Comparison of ENCODE assay signal across 21 cellular contexts in the genomic region with DNA sequence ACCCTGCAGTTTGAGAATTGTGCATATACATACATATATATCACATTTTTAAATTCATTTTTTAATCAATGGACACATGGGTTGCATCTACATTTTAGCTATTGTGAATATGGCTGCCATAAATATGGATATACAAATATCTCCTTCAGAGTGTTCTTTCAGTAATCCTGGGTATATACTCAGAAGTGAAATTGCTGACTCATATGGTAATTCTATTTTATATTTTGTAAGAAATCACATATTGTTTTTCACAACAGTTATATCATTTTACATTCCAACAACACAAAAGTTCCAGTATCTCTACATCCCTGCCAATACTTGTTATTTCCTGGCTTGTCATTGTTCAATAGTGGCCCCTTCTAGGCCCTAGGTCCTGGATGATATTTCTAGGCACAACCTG. TPM values are rescaled to one million over a fixed set of nuclear protein-coding genes. Genes with fewer than 3 reads are reported as not detected.
DNase-seq lines count a peak whose midpoint lies in the region; ATAC-seq, FAIRE-seq and TF ChIP-seq lines count a peak whose summit lies in the region.
"Had no signal": no experiment of that assay in that cellular context is flagged by ENCODE, and none has a peak within 500 bp of the region (broad histone marks: within the 10 kb centered on the region; RNA-seq: fewer than 3 reads in every experiment).

No MANE protein-coding gene starts in this region.

- no peak overlapping the region for H2BK5ac ChIP-seq in trophoblast cell (ENCODE audit: low read depth, low read length, poor library complexity)

- H3K4me3 ChIP-seq in A549 (no peak overlapping the region), OCI-LY3 (ENCODE audit: low read length) (0 out of 2 replicates have a peak overlapping the region, but pooled peaks have one; percentile 17), trophoblast cell (ENCODE audit: low read depth, low read length) (no peak overlapping the region)
- H3K4me3 ChIP-seq: GM23248 had no signal

- H2AFZ ChIP-seq in OCI-LY3 (ENCODE audit: low read depth, low read length) (no peak overlapping the region), trophoblast cell (ENCODE audit: insufficient read depth, low read length, poor library complexity) (no peak overlapping the region)
- H2AFZ ChIP-seq: GM23248 had no signal

- H3K9ac ChIP-seq in OCI-LY3 (ENCODE audit: low read length) (no peak overlapping the region), trophoblast cell (ENCODE audit: low read length) (no peak overlapping the region)
- H3K9ac ChIP-seq: GM23248 had no signal

- ATAC-seq in A549 (no peak), GM21528 (IDR thresholded peaks at IDR 0.05; ENCODE audit: low FRiP score, unreplicated experiment) (peak; percentile 7), GM21423 (IDR thresholded peaks at IDR 0.05; ENCODE audit: unreplicated experiment) (no peak)
- no peak for ATAC-seq in activated naive CD4-positive, alpha-beta T cell treated with anti-CD3 and anti-CD28 coated beads, Interleukin-2, amount 50 U/mL, for 72 hours
- ATAC-seq: CD8-positive, alpha-beta T cell had no signal

- intact Hi-C loops in activated T-helper 1 cell treated with anti-CD3 and anti-CD28 coated beads, Interleukin-12 subunit alpha, Interleukin-12 subunit beta, Interleukin-2, Interleukin-4 antibody, amounts not matched to agents 30 ng/mL and 10 ng/mL and 1 ng/mL, durations not matched to agents 14 hours and 24 hours and 36 hours (cut with micrococcal nuclease): no loop called here

- peaks cover 22% of the 10 kb centered on the region for H3K4me1 Mint-ChIP-seq in activated T-helper 1 cell treated with anti-CD3 and anti-CD28 coated beads, Interleukin-12 subunit alpha, Interleukin-12 subunit beta, Interleukin-2, Interleukin-4 antibody, amounts not matched to agents 30 ng/mL and 10 ng/mL and 1 ng/mL, durations not matched to agents 14 hours and 24 hours and 36 hours (ENCODE audit: low read depth)

- H2AK5ac ChIP-seq in trophoblast cell (ENCODE audit: low read length): no peak overlapping the region

- H3K79me1 ChIP-seq in trophoblast cell (ENCODE audit: low read length): no peaks in the 10 kb centered on the region

- H4K91ac ChIP-seq in trophoblast cell (ENCODE audit: low read depth, low read length): peak overlapping the region; percentile 14

- POLR2A ChIA-PET in A549 (lab: Yijun Ruan, JAX): no interaction called here

- H2BK12ac ChIP-seq in trophoblast cell (ENCODE audit: low read length): no peak overlapping the region

- H3K23ac ChIP-seq in trophoblast cell (ENCODE audit: low read length): no peak overlapping the region

- H3K36me3 ChIP-seq in OCI-LY3 (replicated peaks; ENCODE audit: low read depth, low read length) (no peaks in the 10 kb centered on the region), trophoblast cell (ENCODE audit: control insufficient read depth in 1 of 2, insufficient read depth in 2 of 2, low read length in 2 of 2) (no peaks in the 10 kb centered on the region)

- no peak overlapping the region for H4K8ac ChIP-seq in trophoblast cell (ENCODE audit: low read depth, low read length)

- no peaks in the 10 kb centered on the region for H4K20me1 ChIP-seq in OCI-LY3 (ENCODE audit: insufficient read depth, low read length)

- H3K27me3 Mint-ChIP-seq in activated T-helper 1 cell treated with anti-CD3 and anti-CD28 coated beads, Interleukin-12 subunit alpha, Interleukin-12 subunit beta, Interleukin-2, Interleukin-4 antibody, amounts not matched to agents 30 ng/mL and 10 ng/mL and 1 ng/mL, durations not matched to agents 14 hours and 24 hours and 36 hours (ENCODE audit: insufficient read depth): no peaks in the 10 kb centered on the region

- DNase-seq in A549 (ENCODE audit: low read depth in 1 of 2, low spot score in 1 of 2) (no peak), trophoblast cell (no peak)
- DNase-seq in activated T-helper 1 cell treated with anti-CD3 and anti-CD28 coated beads, Interleukin-12 subunit alpha, Interleukin-12 subunit beta, Interleukin-2, Interleukin-4 antibody, amounts not matched to agents 30 ng/mL and 10 ng/mL and 1 ng/mL, durations not matched to agents 14 hours and 24 hours and 36 hours (ENCODE audit: low spot score): no peak
- DNase-seq in activated naive CD4-positive, alpha-beta T cell treated with anti-CD3 and anti-CD28 coated beads, Interleukin-2, amount 50 U/mL, for 72 hours (ENCODE audit: low spot score in 2 of 2): no peak
- DNase-seq: 8988T; C1 segment of cervical spinal cord; Caco-2; CD4-positive, CD25-positive, alpha-beta regulatory T cell; CD8-positive, alpha-beta T cell; DMS153; DND-41; GM23248; H7; HCEC 1CT had no signal

- no peak for FAIRE-seq in A549 (lab: Jason Lieb, UNC)
- FAIRE-seq: G401.6, H1 had no signal

- H3K18ac ChIP-seq in trophoblast cell (ENCODE audit: low read length): no peak overlapping the region

- no peak overlapping the region for H3K4me3 Mint-ChIP-seq in activated T-helper 1 cell treated with anti-CD3 and anti-CD28 coated beads, Interleukin-12 subunit alpha, Interleukin-12 subunit beta, Interleukin-2, Interleukin-4 antibody, amounts not matched to agents 30 ng/mL and 10 ng/mL and 1 ng/mL, durations not matched to agents 14 hours and 24 hours and 36 hours
- H3K4me3 Mint-ChIP-seq: CD4-positive, CD25-positive, alpha-beta regulatory T cell; CD8-positive, alpha-beta T cell had no signal

- TF ChIP-seq POLR2A in A549 (IDR thresholded peaks at IDR 0.05; ENCODE audit: low read length): no peak

- CTCF ChIA-PET in A549 (lab: Yijun Ruan, JAX): no interaction called here

- H3K79me2 ChIP-seq in OCI-LY3 (ENCODE audit: low read length) (no peaks in the 10 kb centered on the region), trophoblast cell (ENCODE audit: control insufficient read depth, insufficient read depth, low read length, poor library complexity) (no peaks in the 10 kb centered on the region)

- no peak overlapping the region for H3K27ac Mint-ChIP-seq in activated T-helper 1 cell treated with anti-CD3 and anti-CD28 coated beads, Interleukin-12 subunit alpha, Interleukin-12 subunit beta, Interleukin-2, Interleukin-4 antibody, amounts not matched to agents 30 ng/mL and 10 ng/mL and 1 ng/mL, durations not matched to agents 14 hours and 24 hours and 36 hours
- H3K27ac Mint-ChIP-seq in activated naive CD4-positive, alpha-beta T cell treated with anti-CD3 and anti-CD28 coated beads, Interleukin-2, amount 50 U/mL, for 72 hours: no peak overlapping the region
- H3K27ac Mint-ChIP-seq: CD4-positive, CD25-positive, alpha-beta regulatory T cell; CD8-positive, alpha-beta T cell had no signal

- no peak for TF ChIP-seq EP300 in A549 (IDR thresholded peaks at IDR 0.05)

- no peak overlapping the region for H4K12ac ChIP-seq in trophoblast cell (ENCODE audit: low read depth, low read length)

- H3K27ac ChIP-seq in A549 (no peak overlapping the region), OCI-LY3 (ENCODE audit: low read length) (peak overlapping the region; percentile 16; the same call in 1 of the 2 replicates), trophoblast cell (ENCODE audit: low read depth, low read length) (no peak overlapping the region)
- H3K27ac ChIP-seq: GM23248 had no signal

- no peaks in the 10 kb centered on the region for H3K36me3 Mint-ChIP-seq in activated T-helper 1 cell treated with anti-CD3 and anti-CD28 coated beads, Interleukin-12 subunit alpha, Interleukin-12 subunit beta, Interleukin-2, Interleukin-4 antibody, amounts not matched to agents 30 ng/mL and 10 ng/mL and 1 ng/mL, durations not matched to agents 14 hours and 24 hours and 36 hours (ENCODE audit: low read depth)
- H3K36me3 Mint-ChIP-seq in activated naive CD4-positive, alpha-beta T cell treated with anti-CD3 and anti-CD28 coated beads, Interleukin-2, amount 50 U/mL, for 72 hours: peaks cover 0 to 4% of the 10 kb centered on the region in 2 donors
- H3K36me3 Mint-ChIP-seq: CD4-positive, CD25-positive, alpha-beta regulatory T cell; CD8-positive, alpha-beta T cell had no signal

- H3K27me3 ChIP-seq in OCI-LY3 (ENCODE audit: low read depth, low read length): no peaks in the 10 kb centered on the region
- H3K27me3 ChIP-seq in trophoblast cell (ENCODE audit: insufficient read depth, low read length): no peaks in the 10 kb centered on the region

- no peak overlapping the region for H3K4ac ChIP-seq in trophoblast cell (ENCODE audit: low read depth, low read length)

- H3K14ac ChIP-seq in trophoblast cell (ENCODE audit: low read length): no peak overlapping the region

- TF ChIP-seq RAD21 in A549 (conservative IDR thresholded peaks at IDR 0.05 in 1 of 2, IDR thresholded peaks at IDR 0.05 in 1 of 2): no peak

- no peak overlapping the region for H2BK120ac ChIP-seq in trophoblast cell (ENCODE audit: insufficient read depth, low read length, poor library complexity)

- TF ChIP-seq CTCF in A549 (IDR thresholded peaks at IDR 0.05) (no peak), OCI-LY3 (IDR thresholded peaks at IDR 0.05; ENCODE audit: low read depth, low read length) (no peak)

- H3K9me3 ChIP-seq in A549: no peaks in the 10 kb centered on the region
- no peaks in the 10 kb centered on the region for H3K9me3 ChIP-seq in OCI-LY3 (ENCODE audit: insufficient read depth, low read length)
- H3K9me3 ChIP-seq in trophoblast cell (ENCODE audit: insufficient read depth, low read depth, low read length): no peaks in the 10 kb centered on the region
- H3K9me3 ChIP-seq: Caco-2 had no signal

- H3K4me2 ChIP-seq in A549 (no peak overlapping the region), OCI-LY3 (ENCODE audit: low read length) (peak overlapping the region; percentile 61), trophoblast cell (ENCODE audit: low read length) (no peak overlapping the region)

- H3K4me1 ChIP-seq in A549: no peaks in the 10 kb centered on the region
- H3K4me1 ChIP-seq in OCI-LY3 (ENCODE audit: low read length): peaks cover 39% of the 10 kb centered on the region
- no peaks in the 10 kb centered on the region for H3K4me1 ChIP-seq in trophoblast cell (ENCODE audit: control insufficient read depth in 1 of 2, insufficient read depth in 2 of 2, low read length in 2 of 2)
- H3K4me1 ChIP-seq: Caco-2 had no signal

- H3K9me3 Mint-ChIP-seq in activated T-helper 1 cell treated with anti-CD3 and anti-CD28 coated beads, Interleukin-12 subunit alpha, Interleukin-12 subunit beta, Interleukin-2, Interleukin-4 antibody, amounts not matched to agents 30 ng/mL and 10 ng/mL and 1 ng/mL, durations not matched to agents 14 hours and 24 hours and 36 hours: peaks cover 4% of the 10 kb centered on the region
- peaks cover 0 to 4% of the 10 kb centered on the region in 2 donors for H3K9me3 Mint-ChIP-seq in activated naive CD4-positive, alpha-beta T cell treated with anti-CD3 and anti-CD28 coated beads, Interleukin-2, amount 50 U/mL, for 72 hours

RNA-seq across cellular contexts. Expression of gene HSFX4, which starts 20.6 kb away (rescaled TPM):
- not detected in 2 replicates for polyA plus RNA-seq in A549 (2011; rRNA removed)
- not detected in 2 replicates for polyA plus RNA-seq in A549 (2012; cell fraction: cytosol; rRNA removed)
- not detected in 2 replicates for polyA plus RNA-seq in A549 (2012; cell fraction: nucleus; rRNA removed)
- not detected in 3 replicates for polyA plus RNA-seq in A549 (2017; fragmentation: RNase III; extraction: RNeasy Plus Mini Kit Qiagen cat#74134 plus additional on column Dnase treatment)
- not detected in 2 replicates for polyA minus RNA-seq in A549 (2011; rRNA and poly(A)+ RNA removed)
- not detected in 2 replicates for polyA plus RNA-seq in trophoblast cell (2013)
- not detected in 2 replicates for total RNA-seq in activated T-helper 1 cell treated with anti-CD3 and anti-CD28 coated beads, Interleukin-12 subunit alpha, Interleukin-12 subunit beta, Interleukin-2, Interleukin-4 antibody, amounts not matched to agents 30 ng/mL and 10 ng/mL and 1 ng/mL, durations not matched to agents 14 hours and 24 hours and 36 hours
- not detected for total RNA-seq in activated naive CD4-positive, alpha-beta T cell treated with anti-CD3 and anti-CD28 coated beads, Interleukin-2, amount 50 U/mL, for 72 hours
- total RNA-seq: A673; Caco-2; CD4-positive, CD25-positive, alpha-beta regulatory T cell; CD8-positive, alpha-beta T cell; GM23248; H1; H7 had no signal
- polyA plus RNA-seq: BJ; CD4-positive, CD25-positive, alpha-beta regulatory T cell; GM23248; H1 had no signal

RNA-seq across cellular contexts. Expression of gene MAGEA8, which starts 27.7 kb away (rescaled TPM):
- polyA plus RNA-seq in A549 (2011; rRNA removed): not detected in 2 replicates
- not detected in 2 replicates for polyA plus RNA-seq in A549 (2012; cell fraction: cytosol; rRNA removed)
- not detected in 2 replicates for polyA plus RNA-seq in A549 (2012; cell fraction: nucleus; rRNA removed)
- polyA plus RNA-seq in A549 (2017; fragmentation: RNase III; extraction: RNeasy Plus Mini Kit Qiagen cat#74134 plus additional on column Dnase treatment): not detected in 3 replicates
- polyA minus RNA-seq in A549 (2011; rRNA and poly(A)+ RNA removed): not detected in 2 replicates
- polyA plus RNA-seq in trophoblast cell (2013): not detected in 2 replicates
- not detected in 2 replicates for total RNA-seq in activated T-helper 1 cell treated with anti-CD3 and anti-CD28 coated beads, Interleukin-12 subunit alpha, Interleukin-12 subunit beta, Interleukin-2, Interleukin-4 antibody, amounts not matched to agents 30 ng/mL and 10 ng/mL and 1 ng/mL, durations not matched to agents 14 hours and 24 hours and 36 hours
- not detected for total RNA-seq in activated naive CD4-positive, alpha-beta T cell treated with anti-CD3 and anti-CD28 coated beads, Interleukin-2, amount 50 U/mL, for 72 hours
- total RNA-seq: A673; Caco-2; CD4-positive, CD25-positive, alpha-beta regulatory T cell; CD8-positive, alpha-beta T cell; GM23248; H1; H7 had no signal
- polyA plus RNA-seq: BJ; CD4-positive, CD25-positive, alpha-beta regulatory T cell; GM23248; H1 had no signal

RNA-seq across cellular contexts. Expression of gene EOLA2, which starts 29.6 kb away (rescaled TPM):
- polyA plus RNA-seq in A549 (2011; rRNA removed) (60.9 and 61.7 TPM in 2 replicates), A549 (2017; fragmentation: RNase III; extraction: RNeasy Plus Mini Kit Qiagen cat#74134 plus additional on column Dnase treatment) (34.0 to 37.7 TPM (median 34.5 TPM) in 3 replicates)
- polyA plus RNA-seq in A549 (2012; cell fraction: cytosol; rRNA removed): 53.2 and 55.3 TPM in 2 replicates
- polyA plus RNA-seq in A549 (2012; cell fraction: nucleus; rRNA removed): 55.8 and 57.6 TPM in 2 replicates
- polyA minus RNA-seq in A549 (2011; rRNA and poly(A)+ RNA removed): 25.0 and 27.7 TPM in 2 replicates
- 27.3 and 27.4 TPM in 2 replicates for polyA plus RNA-seq in trophoblast cell (2013)
- total RNA-seq in activated T-helper 1 cell treated with anti-CD3 and anti-CD28 coated beads, Interleukin-12 subunit alpha, Interleukin-12 subunit beta, Interleukin-2, Interleukin-4 antibody, amounts not matched to agents 30 ng/mL and 10 ng/mL and 1 ng/mL, durations not matched to agents 14 hours and 24 hours and 36 hours: 54.2 and 63.3 TPM in 2 replicates
- total RNA-seq in activated naive CD4-positive, alpha-beta T cell treated with anti-CD3 and anti-CD28 coated beads, Interleukin-2, amount 50 U/mL, for 72 hours: 10 to 100 TPM; 24.2 to 34.0 TPM
